1 cellular context compared by ENCODE assay signal in the genomic region with DNA sequence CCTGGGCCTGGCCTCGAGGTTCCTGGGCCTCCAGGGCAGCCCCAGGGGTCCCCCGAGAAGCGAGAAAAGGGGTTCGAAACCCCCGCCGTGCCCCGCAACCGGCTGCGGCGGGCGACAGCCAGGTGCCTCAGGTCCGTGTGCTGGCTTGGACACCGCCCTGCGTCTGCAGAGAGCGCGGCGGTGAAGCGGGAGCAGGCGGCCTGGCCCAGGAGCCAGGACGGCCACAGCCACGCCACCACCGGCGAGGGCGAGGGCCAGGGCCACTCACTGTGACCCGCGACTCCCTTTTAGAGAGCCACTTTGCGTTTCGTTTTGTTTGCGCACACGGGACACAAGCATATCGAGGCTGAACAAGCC.
A peak's percentile ranks its signal among the peaks of the same experiment; 100 is the strongest.
TF ChIP-seq lines count a peak whose summit lies in the region.

No MANE protein-coding gene starts in this region.

TF ChIP-seq in WTC11, 78 proteins besides CTCF, POLR2A, EP300 and RAD21 (continued from another document):
- TF ChIP-seq, protein P1, sequence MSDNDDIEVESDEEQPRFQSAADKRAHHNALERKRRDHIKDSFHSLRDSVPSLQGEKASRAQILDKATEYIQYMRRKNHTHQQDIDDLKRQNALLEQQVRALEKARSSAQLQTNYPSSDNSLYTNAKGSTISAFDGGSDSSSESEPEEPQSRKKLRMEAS (CRISPR knock-in tag; IDR thresholded peaks at IDR 0.05) = peak; percentile 36; the same call in 1 of the 2 replicates
- TF ChIP-seq, protein P2, sequence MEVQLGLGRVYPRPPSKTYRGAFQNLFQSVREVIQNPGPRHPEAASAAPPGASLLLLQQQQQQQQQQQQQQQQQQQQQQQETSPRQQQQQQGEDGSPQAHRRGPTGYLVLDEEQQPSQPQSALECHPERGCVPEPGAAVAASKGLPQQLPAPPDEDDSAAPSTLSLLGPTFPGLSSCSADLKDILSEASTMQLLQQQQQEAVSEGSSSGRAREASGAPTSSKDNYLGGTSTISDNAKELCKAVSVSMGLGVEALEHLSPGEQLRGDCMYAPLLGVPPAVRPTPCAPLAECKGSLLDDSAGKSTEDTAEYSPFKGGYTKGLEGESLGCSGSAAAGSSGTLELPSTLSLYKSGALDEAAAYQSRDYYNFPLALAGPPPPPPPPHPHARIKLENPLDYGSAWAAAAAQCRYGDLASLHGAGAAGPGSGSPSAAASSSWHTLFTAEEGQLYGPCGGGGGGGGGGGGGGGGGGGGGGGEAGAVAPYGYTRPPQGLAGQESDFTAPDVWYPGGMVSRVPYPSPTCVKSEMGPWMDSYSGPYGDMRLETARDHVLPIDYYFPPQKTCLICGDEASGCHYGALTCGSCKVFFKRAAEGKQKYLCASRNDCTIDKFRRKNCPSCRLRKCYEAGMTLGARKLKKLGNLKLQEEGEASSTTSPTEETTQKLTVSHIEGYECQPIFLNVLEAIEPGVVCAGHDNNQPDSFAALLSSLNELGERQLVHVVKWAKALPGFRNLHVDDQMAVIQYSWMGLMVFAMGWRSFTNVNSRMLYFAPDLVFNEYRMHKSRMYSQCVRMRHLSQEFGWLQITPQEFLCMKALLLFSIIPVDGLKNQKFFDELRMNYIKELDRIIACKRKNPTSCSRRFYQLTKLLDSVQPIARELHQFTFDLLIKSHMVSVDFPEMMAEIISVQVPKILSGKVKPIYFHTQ (CRISPR knock-in tag; IDR thresholded peaks at IDR 0.05) = no peak
- TF ChIP-seq, protein P3, sequence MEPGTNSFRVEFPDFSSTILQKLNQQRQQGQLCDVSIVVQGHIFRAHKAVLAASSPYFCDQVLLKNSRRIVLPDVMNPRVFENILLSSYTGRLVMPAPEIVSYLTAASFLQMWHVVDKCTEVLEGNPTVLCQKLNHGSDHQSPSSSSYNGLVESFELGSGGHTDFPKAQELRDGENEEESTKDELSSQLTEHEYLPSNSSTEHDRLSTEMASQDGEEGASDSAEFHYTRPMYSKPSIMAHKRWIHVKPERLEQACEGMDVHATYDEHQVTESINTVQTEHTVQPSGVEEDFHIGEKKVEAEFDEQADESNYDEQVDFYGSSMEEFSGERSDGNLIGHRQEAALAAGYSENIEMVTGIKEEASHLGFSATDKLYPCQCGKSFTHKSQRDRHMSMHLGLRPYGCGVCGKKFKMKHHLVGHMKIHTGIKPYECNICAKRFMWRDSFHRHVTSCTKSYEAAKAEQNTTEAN (CRISPR knock-in tag; IDR thresholded peaks at IDR 0.05) = 0 out of 2 replicates have a peak, but pooled peaks have one; percentile 30
- no peak for TF ChIP-seq SOX15 (CRISPR knock-in tag; IDR thresholded peaks at IDR 0.05)
